In the genomic region with DNA sequence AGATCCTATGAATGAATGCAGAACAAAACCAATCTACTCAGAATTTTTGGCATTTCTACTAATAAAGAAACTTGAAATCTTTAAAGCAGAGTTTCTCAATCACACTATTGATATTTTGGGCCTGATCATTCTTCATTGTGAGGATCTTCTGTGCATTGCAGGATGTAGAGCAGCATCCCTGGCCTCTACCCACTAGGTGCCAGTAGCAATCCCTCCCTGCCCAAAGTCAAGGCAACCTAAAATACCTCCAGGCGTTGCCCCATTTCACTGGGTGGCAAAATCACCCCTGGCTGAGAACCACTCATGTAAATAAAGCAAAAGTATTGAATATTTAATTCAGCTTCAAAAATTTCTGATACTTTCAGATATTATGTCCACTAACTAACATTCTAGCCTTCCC, we compare ENCODE assay signal across 12 cellular contexts.
DNase-seq lines count a peak whose midpoint lies in the region; ATAC-seq and TF ChIP-seq lines count a peak whose summit lies in the region.
"Had no signal": no experiment of that assay in that cellular context is flagged by ENCODE, and none has a peak within 500 bp of the region (broad histone marks: within the 10 kb centered on the region; RNA-seq: fewer than 3 reads in every experiment).

No MANE protein-coding gene starts in this region.

- no peak overlapping the region for H3K4me3 ChIP-seq in SJCRH30
- H3K4me3 ChIP-seq in foreskin fibroblast (ENCODE audit: low read depth in 1 of 2, low read length in 2 of 2): no peak overlapping the region
- H3K4me3 ChIP-seq: lower lobe of right lung had no signal

- peak; percentile 7 to 29 for DNase-seq in AML-193 (lab: John Stamatoyannopoulos, UW)
- no peak for DNase-seq in GM13977 (ENCODE audit: low spot score)
- peak; percentile 36 to 48 for DNase-seq in SJCRH30
- peak; percentile 3 to 52 for DNase-seq in foreskin fibroblast
- DNase-seq in nephron progenitor cell: no peak
- DNase-seq in activated effector memory CD4-positive, alpha-beta T cell treated with Interleukin-2 at 50 U/mL for 16 hours: no peak
- DNase-seq: activated T-cell treated with anti-CD3 and anti-CD28 coated beads, Interleukin-2, amount 50 U/mL, for 4 hours; lower lobe of right lung had no signal

- peaks cover 36% of the 10 kb centered on the region for H3K4me1 Mint-ChIP-seq in nephron progenitor cell
- H3K4me1 Mint-ChIP-seq: stimulated activated effector memory CD8-positive, alpha-beta T cell treated with anti-CD3 and anti-CD28 coated beads, Interleukin-12 subunit alpha, Interleukin-12 subunit beta, amount 100 ng/mL, for 72 hours; T-cell had no signal

- ATAC-seq in GM18520 (IDR thresholded peaks at IDR 0.05; ENCODE audit: unreplicated experiment) (no peak), HG02852 (IDR thresholded peaks at IDR 0.05; ENCODE audit: unreplicated experiment) (no peak)
- ATAC-seq: activated T-cell treated with anti-CD3 and anti-CD28 coated beads, Interleukin-2, amount 50 U/mL, for 4 hours; lower lobe of right lung; stimulated activated effector memory CD8-positive, alpha-beta T cell treated with anti-CD3 and anti-CD28 coated beads, Interleukin-12 subunit alpha, Interleukin-12 subunit beta, amount 100 ng/mL, for 72 hours; T-cell had no signal

- TF ChIP-seq CTCF in GM13977 (IDR thresholded peaks at IDR 0.05; ENCODE audit: extremely low read depth, insufficient read depth, missing control alignments) (peak; percentile 33), foreskin fibroblast (IDR thresholded peaks at IDR 0.05; ENCODE audit: low read depth, low read length) (peak; percentile 46), nephron progenitor cell (IDR thresholded peaks at IDR 0.05) (no peak)

- peaks cover 14% of the 10 kb centered on the region for H3K4me1 ChIP-seq in SJCRH30
- H3K4me1 ChIP-seq: lower lobe of right lung had no signal

- H3K9me3 ChIP-seq in SJCRH30 (replicated peaks): no peaks in the 10 kb centered on the region
- H3K9me3 ChIP-seq: lower lobe of right lung had no signal

- peaks cover 9% of the 10 kb centered on the region for H3K27me3 Mint-ChIP-seq in nephron progenitor cell (ENCODE audit: low read depth, poor library complexity)

- no peaks in the 10 kb centered on the region for H3K27me3 ChIP-seq in SJCRH30

- no peaks in the 10 kb centered on the region for H3K36me3 ChIP-seq in SJCRH30
- H3K36me3 ChIP-seq: lower lobe of right lung had no signal

- in situ Hi-C loops in GM13977 (cut with MboI; ENCODE audit: low pct_unique_long_range_greater_than_20kb, low sequenced_read_pairs, unreplicated experiment): no loop called here

- no peaks in the 10 kb centered on the region for H3K9me3 Mint-ChIP-seq in nephron progenitor cell
- H3K9me3 Mint-ChIP-seq: activated T-cell treated with anti-CD3 and anti-CD28 coated beads, Interleukin-2, amount 50 U/mL, for 4 hours; stimulated activated effector memory CD8-positive, alpha-beta T cell treated with anti-CD3 and anti-CD28 coated beads, Interleukin-12 subunit alpha, Interleukin-12 subunit beta, amount 100 ng/mL, for 72 hours; T-cell had no signal

- no peak overlapping the region for H3K27ac ChIP-seq in SJCRH30
- H3K27ac ChIP-seq: lower lobe of right lung had no signal

- no peak overlapping the region for H3K4me3 Mint-ChIP-seq in nephron progenitor cell
- H3K4me3 Mint-ChIP-seq: activated T-cell treated with anti-CD3 and anti-CD28 coated beads, Interleukin-2, amount 50 U/mL, for 4 hours; stimulated activated effector memory CD8-positive, alpha-beta T cell treated with anti-CD3 and anti-CD28 coated beads, Interleukin-12 subunit alpha, Interleukin-12 subunit beta, amount 100 ng/mL, for 72 hours; T-cell had no signal

- H3K36me3 Mint-ChIP-seq in nephron progenitor cell (ENCODE audit: low read depth): no peaks in the 10 kb centered on the region
- H3K36me3 Mint-ChIP-seq: stimulated activated effector memory CD8-positive, alpha-beta T cell treated with anti-CD3 and anti-CD28 coated beads, Interleukin-12 subunit alpha, Interleukin-12 subunit beta, amount 100 ng/mL, for 72 hours; T-cell had no signal

- no peak overlapping the region for H3K27ac Mint-ChIP-seq in nephron progenitor cell
- H3K27ac Mint-ChIP-seq: stimulated activated effector memory CD8-positive, alpha-beta T cell treated with anti-CD3 and anti-CD28 coated beads, Interleukin-12 subunit alpha, Interleukin-12 subunit beta, amount 100 ng/mL, for 72 hours; T-cell had no signal

Comparison
In these comparisons a context has a peak if more than half of its experiments do, and no peak if none do; other contexts are left out.
1. DNase-seq: peak in AML-193 (2 of 2), SJCRH30 (2 of 2) and foreskin fibroblast (2 of 2); none in GM13977 (single experiment), nephron progenitor cell (single experiment) and activated effector memory CD4-positive, alpha-beta T cell treated with Interleukin-2 at 50 U/mL for 16 hours (single experiment).